8 cellular contexts compared by ENCODE assay signal in the genomic region with DNA sequence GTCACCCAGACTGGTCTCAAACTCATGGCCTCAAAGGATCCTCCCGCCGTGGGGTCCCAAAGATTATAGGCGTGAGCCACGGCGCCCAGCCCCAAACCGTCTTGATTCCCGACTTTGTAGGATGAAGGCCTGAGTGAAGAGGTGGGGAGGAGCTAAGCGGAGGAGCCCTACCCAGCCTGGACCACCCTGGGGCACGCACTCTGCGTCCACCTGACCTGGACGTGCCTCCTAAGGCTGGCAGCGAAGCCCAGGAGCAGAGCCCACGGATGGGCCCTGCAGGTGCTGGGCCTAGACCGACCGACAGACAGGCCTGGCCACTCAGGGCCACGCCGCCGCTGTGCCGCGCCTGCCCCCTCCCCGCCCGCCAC. TPM values are rescaled to one million over a fixed set of nuclear protein-coding genes. Genes with fewer than 3 reads are reported as not detected.
A peak's percentile ranks its signal among the peaks of the same experiment; 100 is the strongest.
DNase-seq lines count a peak whose midpoint lies in the region; ATAC-seq, FAIRE-seq and TF ChIP-seq lines count a peak whose summit lies in the region.
"Not testable (repeated sequence)": the region's sequence is repeated elsewhere in the genome, so short reads cannot be mapped to it uniquely, and the experiment has no call there.

No MANE protein-coding gene starts in this region.

- H3K4me3 Mint-ChIP-seq in osteocyte (ENCODE audit: unreplicated experiment) = peak overlapping the region; percentile 71

- H3K27ac Mint-ChIP-seq in osteocyte (ENCODE audit: unreplicated experiment) = peak overlapping the region; percentile 34

- not testable (repeated sequence) for TF ChIP-seq POLR2A in GM12892 (IDR thresholded peaks at IDR 0.05; ENCODE audit: low read depth, low read length); uterus (IDR thresholded peaks at IDR 0.05)

- H3K27ac ChIP-seq in duodenal mucosa (ENCODE audit: low read depth, low read length) = not testable (repeated sequence)
- H3K27ac ChIP-seq in uterus = peak overlapping the region in 1 of 2 donors; percentile 38

- not testable (repeated sequence) for TF ChIP-seq CTCF in osteocyte (IDR thresholded peaks at IDR 0.05); uterus (IDR thresholded peaks at IDR 0.05)

- peak; percentile 84 for FAIRE-seq in GM12892 (lab: Jason Lieb, UNC)

- peak; percentile 3 for ATAC-seq in HG02938 (IDR thresholded peaks at IDR 0.05; ENCODE audit: unreplicated experiment)

- intact Hi-C loops in uterus (cut with DNase I; ENCODE audit: low total_unique reads) = not testable (repeated sequence)

- not testable (repeated sequence) for H3K9me3 Mint-ChIP-seq in osteocyte (ENCODE audit: unreplicated experiment)

- not testable (repeated sequence) for H3K27me3 ChIP-seq in duodenal mucosa (ENCODE audit: control insufficient read depth in 1 of 2, insufficient read depth in 2 of 2, low read length in 2 of 2); uterus

- H3K4me3 ChIP-seq in duodenal mucosa (ENCODE audit: low read depth in 1 of 2, low read length in 2 of 2) (peak overlapping the region; percentile 55 to 76), iPS-18c (ENCODE audit: insufficient read depth, low read depth, low read length) (peak overlapping the region; percentile 55), uterus (peak overlapping the region; percentile 30 to 76)

- not testable (repeated sequence) for DNase-seq in GM12892 (ENCODE audit: insufficient read length); osteocyte (ENCODE audit: extremely low spot score, unreplicated experiment); uterus
- peak; percentile 20 for DNase-seq in NCI-H510A treated with DMSO at 0.1 percent for 48 hours (lab: John Stamatoyannopoulos, UW)
- peak; percentile 66 for DNase-seq in activated CD8-positive, alpha-beta memory T cell treated with anti-CD3 and anti-CD28 coated beads for 24 hours

- H3K9ac ChIP-seq in duodenal mucosa (ENCODE audit: low read depth in 1 of 2, low read length in 2 of 2) = peak overlapping the region; percentile 42 to 74

- H3K27me3 Mint-ChIP-seq in osteocyte (ENCODE audit: unreplicated experiment) = not testable (repeated sequence)

- peaks cover 3 to 27% of the 10 kb centered on the region in 2 donors for H3K4me1 ChIP-seq in duodenal mucosa (ENCODE audit: control insufficient read depth in 1 of 2, insufficient read depth in 2 of 2, low read length in 2 of 2)
- H3K4me1 ChIP-seq in uterus = not testable (repeated sequence)

- not testable (repeated sequence) for H3K9me3 ChIP-seq in duodenal mucosa (ENCODE audit: control insufficient read depth in 1 of 2, low read length in 2 of 2); iPS-18c (ENCODE audit: control insufficient read depth, insufficient read depth, low read length); uterus

- not testable (repeated sequence) for H3K36me3 ChIP-seq in duodenal mucosa (ENCODE audit: control insufficient read depth in 1 of 2, insufficient read depth in 2 of 2, low read length in 2 of 2); uterus

- H3K4me1 Mint-ChIP-seq in osteocyte (ENCODE audit: unreplicated experiment) = peaks cover 30% of the 10 kb centered on the region

- not testable (repeated sequence) for H3K36me3 Mint-ChIP-seq in osteocyte (ENCODE audit: unreplicated experiment)

RNA-seq across cellular contexts. Expression of a gene that starts 0.7 kb away (rescaled TPM):
- 32.4 TPM for polyA plus RNA-seq in GM12892 (2012; ENCODE audit: missing spikeins)
- total RNA-seq in osteocyte (106 and 110 TPM in 2 replicates), uterus (100 to 1,000 TPM in 1 of 4 donors, 10 to 100 TPM in 2, 1 to 10 TPM in 1; 7.9 to 112 (median 68.7) TPM)

RNA-seq across cellular contexts. Expression of a gene that starts 15.5 kb away (rescaled TPM):
- polyA plus RNA-seq in GM12892 (2012; ENCODE audit: missing spikeins) = 0.74 TPM
- total RNA-seq in osteocyte = not detected in 2 replicates
- 10 to 100 TPM in 2 of 4 donors, 1 to 10 TPM in 2; 1.0 to 30.3 (median 9.3) TPM for total RNA-seq in uterus

RNA-seq across cellular contexts. Expression of a gene that starts 36.2 kb away (rescaled TPM):
- 42.7 TPM for polyA plus RNA-seq in GM12892 (2012; ENCODE audit: missing spikeins)
- total RNA-seq in osteocyte = 1.8 and 2.4 TPM in 2 replicates
- 10 to 100 TPM in 2 of 4 donors, under 1 TPM in 1, not detected in 1; 0.29 to 17.5 (median 11.2) TPM for total RNA-seq in uterus
